In the genomic region with DNA sequence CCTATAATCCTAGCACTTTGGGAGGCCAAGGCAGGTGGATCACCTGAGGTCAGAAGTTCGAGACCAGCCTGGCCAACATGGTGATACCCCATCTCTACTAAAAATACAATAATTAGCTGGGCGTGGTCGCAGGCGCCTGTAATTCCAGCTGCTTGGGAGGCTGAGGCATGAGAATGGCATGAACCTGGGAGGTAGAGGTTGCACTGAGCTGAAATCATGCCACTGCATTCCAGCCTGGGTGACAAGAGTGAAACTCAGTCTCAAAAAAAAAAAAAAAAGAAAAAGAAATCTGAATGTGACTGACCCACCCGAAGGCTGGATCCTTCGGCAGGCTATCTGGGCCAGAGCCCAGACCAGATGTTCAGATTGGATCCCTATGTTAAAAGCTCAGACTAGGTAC, we compare ENCODE assay signal across 1 cellular context.
TF ChIP-seq lines count a peak whose summit lies in the region.

No MANE protein-coding gene starts in this region.

TF ChIP-seq in Ishikawa, 13 proteins besides CTCF, POLR2A, EP300 and RAD21:
- TF ChIP-seq TEAD4 (IDR thresholded peaks at IDR 0.05): peak; percentile 40; the same call in 1 of the 2 replicates
